10 cellular contexts compared by ENCODE assay signal in the genomic region with DNA sequence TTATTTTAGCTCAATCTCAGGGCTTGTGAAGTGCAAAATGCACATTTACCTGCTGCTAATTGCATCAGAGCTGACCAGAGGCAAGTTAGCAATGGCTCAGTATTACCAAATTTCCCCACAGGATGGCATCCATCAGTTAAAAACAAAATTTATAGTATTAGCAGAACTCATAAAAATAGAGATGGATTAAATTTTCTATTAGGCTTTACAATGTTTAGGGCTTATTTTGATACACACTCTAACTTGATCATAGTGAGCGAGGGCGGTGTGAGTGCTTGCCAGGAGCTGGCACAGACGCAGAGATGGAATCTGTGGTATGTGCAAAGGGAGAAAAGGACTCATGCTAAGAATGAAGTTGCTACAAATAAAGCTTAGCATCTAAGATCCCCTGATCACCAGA.
DNase-seq lines count a peak whose midpoint lies in the region; ATAC-seq, FAIRE-seq and TF ChIP-seq lines count a peak whose summit lies in the region.
"Had no signal": no experiment of that assay in that cellular context is flagged by ENCODE, and none has a peak within 500 bp of the region (broad histone marks: within the 10 kb centered on the region; RNA-seq: fewer than 3 reads in every experiment).

No MANE protein-coding gene starts in this region.

- FAIRE-seq in urothelium cell line (lab: Jason Lieb, UNC): no peak

- no peak overlapping the region for H3K4me3 ChIP-seq in right atrium auricular region
- H3K4me3 ChIP-seq in cardiac fibroblast (replicated peaks in 1 of 2; ENCODE audit: low read depth in 2 of 2, low read length in 2 of 2): no peak overlapping the region
- H3K4me3 ChIP-seq in left lung: no peak overlapping the region
- H3K4me3 ChIP-seq: suprapubic skin had no signal

- H3K36me3 ChIP-seq in right atrium auricular region (no peaks in the 10 kb centered on the region), left lung (no peaks in the 10 kb centered on the region)
- H3K36me3 ChIP-seq: suprapubic skin had no signal

- intact Hi-C loops in Right ventricle myocardium inferior (cut with DNase I) (no loop called here), left lung (cut with DNase I) (no loop called here)

- H3K9me3 ChIP-seq in right atrium auricular region (no peaks in the 10 kb centered on the region), left lung (no peaks in the 10 kb centered on the region)
- H3K9me3 ChIP-seq: suprapubic skin had no signal

- H3K27me3 ChIP-seq in right atrium auricular region (no peaks in the 10 kb centered on the region), left lung (no peaks in the 10 kb centered on the region)
- H3K27me3 ChIP-seq: suprapubic skin had no signal

- H3K27ac ChIP-seq in right atrium auricular region (no peak overlapping the region), left lung (no peak overlapping the region)
- H3K27ac ChIP-seq: suprapubic skin had no signal

- peak; percentile 55 for DNase-seq in Right ventricle myocardium inferior (ENCODE audit: missing footprints)
- no peak for DNase-seq in right atrium auricular region (ENCODE audit: low spot score)
- peak; percentile 25 to 27 for DNase-seq in cardiac fibroblast (ENCODE audit: low read depth in 2 of 2)
- no peak for DNase-seq in left lung
- peak; percentile 10 for DNase-seq in urothelium cell line (ENCODE audit: low spot score)
- no peak for DNase-seq in activated gamma-delta T cell treated with Interleukin-2 at 50 U/mL for 16 hours
- DNase-seq in NCI-H2171 treated with DMSO at 0.1 percent for 48 hours (lab: John Stamatoyannopoulos, UW): no peak
- DNase-seq: naive B cell had no signal

- peak; percentile 80 for ATAC-seq in Right ventricle myocardium inferior
- ATAC-seq in left lung: peak; percentile 32
- no peak for ATAC-seq in HG02970 (IDR thresholded peaks at IDR 0.05; ENCODE audit: low FRiP score, unreplicated experiment)

- TF ChIP-seq CTCF in right atrium auricular region (IDR thresholded peaks at IDR 0.05): peak in 1 of 2 donors; percentile 33
- peak; percentile 26 for TF ChIP-seq CTCF in cardiac fibroblast (IDR thresholded peaks at IDR 0.05; ENCODE audit: low read depth, low read length)
- TF ChIP-seq CTCF in left lung (IDR thresholded peaks at IDR 0.05): peak in 1 of 2 donors; percentile 9

- peaks cover 0 to 18% of the 10 kb centered on the region in 2 donors for H3K4me1 ChIP-seq in right atrium auricular region
- no peaks in the 10 kb centered on the region for H3K4me1 ChIP-seq in left lung

Comparison
In these comparisons a context has a peak if more than half of its experiments do, and no peak if none do; other contexts are left out.
1. DNase-seq: peak in Right ventricle myocardium inferior (single experiment), cardiac fibroblast (2 of 2) and urothelium cell line (single experiment); none in right atrium auricular region (single experiment), left lung (0 of 2), activated gamma-delta T cell treated with Interleukin-2 at 50 U/mL for 16 hours (single experiment) and NCI-H2171 treated with DMSO at 0.1 percent for 48 hours (single experiment).